9 cellular contexts compared by ENCODE assay signal in genomic region chr11:125724125-125724524, GRCh38. TPM values are rescaled to one million over a fixed set of nuclear protein-coding genes. Genes with fewer than 3 reads are reported as not detected.
DNase-seq lines count a peak whose midpoint lies in the region; ATAC-seq, FAIRE-seq and TF ChIP-seq lines count a peak whose summit lies in the region.
"Had no signal": no experiment of that assay in that cellular context is flagged by ENCODE, and none has a peak within 500 bp of the region (broad histone marks: within the 10 kb centered on the region; RNA-seq: fewer than 3 reads in every experiment).

No MANE protein-coding gene starts in this region.

- TF ChIP-seq RAD21 in GM12878 (IDR thresholded peaks at IDR 0.05; ENCODE audit: insufficient read depth, low read depth, low read length): no peak

- H3K4me2 ChIP-seq in Loucy (ENCODE audit: low read depth, low read length, poor library complexity, severe bottlenecking) (no peak overlapping the region), GM12878 (ENCODE audit: control insufficient read depth, insufficient read depth) (no peak overlapping the region)

- H3K79me2 ChIP-seq in Loucy (ENCODE audit: insufficient read depth, low read length): no peaks in the 10 kb centered on the region
- no peaks in the 10 kb centered on the region for H3K79me2 ChIP-seq in GM12878 (ENCODE audit: control insufficient read depth, insufficient read depth, low read length)

- peaks cover 0 to 3% (median 0%) of the 10 kb centered on the region in 7 donors for H3K4me1 Mint-ChIP-seq in naive thymus-derived CD4-positive, alpha-beta T cell

- ATAC-seq in GM12878: peak; percentile 63
- peak; percentile 57 for ATAC-seq in naive thymus-derived CD4-positive, alpha-beta T cell

- H4K20me1 ChIP-seq in Loucy (ENCODE audit: insufficient read depth, low read length, poor library complexity, severe bottlenecking) (no peaks in the 10 kb centered on the region), GM12878 (ENCODE audit: control insufficient read depth, insufficient read depth) (no peaks in the 10 kb centered on the region)

- TF ChIP-seq EP300 in GM12878 (IDR thresholded peaks at IDR 0.05; ENCODE audit: borderline replicate concordance in 1 of 2, control insufficient read depth in 1 of 2, low read depth in 2 of 2, low read length in 2 of 2): no peak

- POLR2A ChIA-PET in GM12878 (lab: Charles Lee): interaction anchor here (0.6 kb wide), 1 partner anchor 162 kb away, joined by 3 read pairs; no protein-coding TSS in a partner anchor
- POLR2A ChIA-PET in naive thymus-derived CD4-positive, alpha-beta T cell (lab: Charles Lee): no interaction called here

- H3K27ac Mint-ChIP-seq in naive thymus-derived CD4-positive, alpha-beta T cell: no peak overlapping the region

- intact Hi-C loops in GM12878 (cut with micrococcal nuclease; ENCODE audit: unreplicated experiment): loop anchor here (2.0 kb wide), 1 partner anchor 151 kb away; no protein-coding TSS in a partner anchor
- intact Hi-C loops in naive thymus-derived CD4-positive, alpha-beta T cell (cut with micrococcal nuclease): loop anchor here (2.0 to 10.0 kb wide), 2 partner anchors 151 kb away; no protein-coding TSS in a partner anchor

- in situ Hi-C loops in GM12878 (cut with MboI): no loop called here

- H3K4me3 Mint-ChIP-seq in naive thymus-derived CD4-positive, alpha-beta T cell: no peak overlapping the region

- H3K4me1 ChIP-seq in Loucy (ENCODE audit: insufficient read depth, low read length, poor library complexity, severe bottlenecking) (no peaks in the 10 kb centered on the region), GM12878 (ENCODE audit: control insufficient read depth, insufficient read depth, low read length) (no peaks in the 10 kb centered on the region)
- H3K4me1 ChIP-seq in naive thymus-derived CD4-positive, alpha-beta T cell (ENCODE audit: control insufficient read depth in 2 of 2, insufficient read depth in 2 of 2, low read length in 2 of 2): no peaks in the 10 kb centered on the region

- TF ChIP-seq CTCF in Loucy (conservative IDR thresholded peaks at IDR 0.05; ENCODE audit: low read length) (peak; percentile 64), GM12878 (IDR thresholded peaks at IDR 0.05 in 2 of 3, conservative IDR thresholded peaks at IDR 0.05 in 1 of 3; ENCODE audit: control insufficient read depth in 2 of 3, extremely low read depth in 1 of 3, insufficient read depth in 1 of 3, low read depth in 3 of 3, low read length in 3 of 3) (peak; percentile 7 to 36 (median 31); a peak in 3 of 6 replicates)

- H2AFZ ChIP-seq in Loucy (ENCODE audit: low read length) (no peak overlapping the region), GM12878 (ENCODE audit: control insufficient read depth, low read depth, low read length) (no peak overlapping the region)

- H3K4me3 ChIP-seq in Loucy (ENCODE audit: low read length, poor library complexity, severe bottlenecking) (no peak overlapping the region), GM12878 (no peak overlapping the region)
- no peak overlapping the region for H3K4me3 ChIP-seq in naive thymus-derived CD4-positive, alpha-beta T cell (ENCODE audit: low read length)

- no peaks in the 10 kb centered on the region for H3F3A ChIP-seq in Loucy (ENCODE audit: low read depth)

- BruUV-seq in GM12878 (replicated peaks; lab: Mats Ljungman, UMichigan): no TSS peak

- CTCF ChIA-PET in GM12878 (lab: Yijun Ruan, JAX): interaction anchor here (0.7 to 1.1 kb wide), 3 partner anchors 44 to 151 kb away, joined by 3 to 4 read pairs (median 3); no protein-coding TSS in a partner anchor
- CTCF ChIA-PET in naive thymus-derived CD4-positive, alpha-beta T cell (lab: Charles Lee): no interaction called here

- RAD21 ChIA-PET in GM12878 (lab: Charles Lee; ENCODE audit: unreplicated experiment): interaction anchor here (1.3 kb wide), 1 partner anchor 151 kb away, joined by 5 read pairs; no protein-coding TSS in a partner anchor

- no peaks in the 10 kb centered on the region for H3K9me3 Mint-ChIP-seq in naive thymus-derived CD4-positive, alpha-beta T cell

- no peak overlapping the region for H3K27ac ChIP-seq in GM12878 (ENCODE audit: control insufficient read depth, insufficient read depth)
- no peak overlapping the region for H3K27ac ChIP-seq in naive thymus-derived CD4-positive, alpha-beta T cell (ENCODE audit: low read depth, low read length)

- peak; percentile 6 for DNase-seq in GM04504 (ENCODE audit: low read depth)
- DNase-seq in GM12878 (ENCODE audit: low read depth, low spot score): no peak
- DNase-seq in naive thymus-derived CD4-positive, alpha-beta T cell: peak in 2 of 9 donors; percentile 14 to 37
- no peak for DNase-seq in superior temporal gyrus (ENCODE audit: extremely low spot score)
- DNase-seq in hippocampal formation (lab: John Stamatoyannopoulos, UW): no peak
- DNase-seq in NCI-H774 (lab: John Stamatoyannopoulos, UW): no peak
- DNase-seq: activated T-cell treated with anti-CD3 and anti-CD28 coated beads, Interleukin-2, amount 50 U/mL, for 1 hour had no signal

- 58% methylated on average over 1 of the region's 1 CpG for WGBS in GM12878 (ENCODE audit: insufficient coverage, insufficient replicate concordance, low lambda C conversion rate, missing lambda C conversion rate)

- peak; percentile 27 for FAIRE-seq in GM12878 (lab: Jason Lieb, UNC)
- FAIRE-seq: endometrium had no signal

- H3K36me3 ChIP-seq in Loucy (ENCODE audit: insufficient read depth, low read length): no peaks in the 10 kb centered on the region
- no peaks in the 10 kb centered on the region for H3K36me3 ChIP-seq in GM12878 (ENCODE audit: control insufficient read depth in 2 of 2, insufficient read depth in 2 of 2, low read length in 1 of 2)
- H3K36me3 ChIP-seq in naive thymus-derived CD4-positive, alpha-beta T cell (ENCODE audit: control insufficient read depth in 2 of 3, insufficient read depth in 3 of 3, low read length in 3 of 3): no peaks in the 10 kb centered on the region

- H3K9me3 ChIP-seq in Loucy (ENCODE audit: insufficient read depth, low read depth, low read length) (no peaks in the 10 kb centered on the region), GM12878 (replicated peaks; ENCODE audit: control insufficient read depth, insufficient read depth, low read length) (no peaks in the 10 kb centered on the region)
- H3K9me3 ChIP-seq in naive thymus-derived CD4-positive, alpha-beta T cell (ENCODE audit: control insufficient read depth in 2 of 3, low read length in 3 of 3): no peaks in the 10 kb centered on the region

- SMC1A ChIA-PET in GM12878 (lab: Charles Lee; ENCODE audit: uncharacterized antibody, unreplicated experiment): interaction anchor here (0.6 to 1.5 kb wide), 3 partner anchors 12 to 166 kb away, joined by 3 to 4 read pairs (median 3); partner anchors contain the start of gene PATE1

- no peaks in the 10 kb centered on the region for H3K36me3 Mint-ChIP-seq in naive thymus-derived CD4-positive, alpha-beta T cell

- no peak for TF ChIP-seq POLR2A in GM12878 (IDR thresholded peaks at IDR 0.05; ENCODE audit: low read depth, low read length)

- H3K9ac ChIP-seq in Loucy (ENCODE audit: low read depth, low read length, poor library complexity, severe bottlenecking) (no peak overlapping the region), GM12878 (ENCODE audit: control insufficient read depth, insufficient read depth, low read length) (no peak overlapping the region)

- H3K27me3 ChIP-seq in Loucy (ENCODE audit: insufficient read depth, low read length, poor library complexity, severe bottlenecking): no peaks in the 10 kb centered on the region
- peaks cover 0 to 2% of the 10 kb centered on the region in 2 experiments; a peak in 2 of 4 replicates for H3K27me3 ChIP-seq in GM12878 (replicated peaks in 1 of 2; ENCODE audit: control insufficient read depth in 2 of 2, insufficient read depth in 2 of 2, low read length in 1 of 2)
- no peaks in the 10 kb centered on the region for H3K27me3 ChIP-seq in naive thymus-derived CD4-positive, alpha-beta T cell (ENCODE audit: control insufficient read depth in 2 of 2, insufficient read depth in 2 of 2, low read length in 2 of 2)

- H3K9me2 ChIP-seq in Loucy (replicated peaks; ENCODE audit: low read depth, low read length): no peaks in the 10 kb centered on the region

- H3K27me3 Mint-ChIP-seq in naive thymus-derived CD4-positive, alpha-beta T cell: peaks cover 18 to 53% (median 28%) of the 10 kb centered on the region in 5 donors

RNA-seq across cellular contexts. Expression of gene PATE1, which starts 22.0 kb away (rescaled TPM):
- total RNA-seq in GM12878 (2013; cell fraction: nucleolus; rRNA removed): not detected in 2 replicates
- total RNA-seq in GM12878 (2014; rRNA removed): not detected in 2 replicates
- not detected in 2 replicates for total RNA-seq in GM12878 (2014; rRNA removed; fragmentation: Illumina TruSeq; extraction: Trizol)
- not detected in 2 replicates for total RNA-seq in GM12878 (2021)
- not detected for polyA plus RNA-seq in GM12878 (2011; ENCODE audit: low read depth)
- not detected in 2 replicates for polyA plus RNA-seq in GM12878 (2011; rRNA removed)
- not detected in 2 replicates for polyA plus RNA-seq in GM12878 (2011; cell fraction: cytosol; rRNA removed)
- polyA plus RNA-seq in GM12878 (2011; cell fraction: nucleus; rRNA removed): not detected in 2 replicates
- polyA plus RNA-seq in GM12878 (2012): not detected in 2 replicates
- not detected in 2 replicates for polyA plus RNA-seq in GM12878 (2014; fragmentation: Illumina TruSeq; extraction: Trizol)
- polyA plus RNA-seq in GM12878 (2014; fragmentation: Nextera tagmentation; extraction: Ambion mirVana): not detected
- polyA plus RNA-seq in GM12878 (2014; rRNA removed): not detected in 2 replicates
- polyA plus RNA-seq in GM12878 (2016; fragmentation: Nextera tagmentation; extraction: Ambion mirVana): not detected
- not detected in 2 replicates for polyA minus RNA-seq in GM12878 (2011; rRNA and poly(A)+ RNA removed)
- not detected in 2 replicates for polyA minus RNA-seq in GM12878 (2011; cell fraction: cytosol; rRNA and poly(A)+ RNA removed)
- polyA minus RNA-seq in GM12878 (2011; cell fraction: nucleus; rRNA and poly(A)+ RNA removed): not detected in 2 replicates
- total RNA-seq in naive thymus-derived CD4-positive, alpha-beta T cell: not detected
- not detected for polyA plus RNA-seq in naive thymus-derived CD4-positive, alpha-beta T cell

RNA-seq across cellular contexts. Expression of gene ACRV1, which starts 43.5 kb away (rescaled TPM):
- total RNA-seq in GM12878 (2013; cell fraction: nucleolus; rRNA removed): not detected in 2 replicates
- 0.11 TPM in 1 of 2 replicates, not detected in the other for total RNA-seq in GM12878 (2014; rRNA removed)
- total RNA-seq in GM12878 (2014; rRNA removed; fragmentation: Illumina TruSeq; extraction: Trizol): 0.09 TPM in 1 of 2 replicates, not detected in the other
- total RNA-seq in GM12878 (2021): 0.21 TPM in 1 of 2 replicates, not detected in the other
- not detected for polyA plus RNA-seq in GM12878 (2011; ENCODE audit: low read depth)
- polyA plus RNA-seq in GM12878 (2011; rRNA removed): not detected in 2 replicates
- 0.01 and 0.07 TPM in 2 replicates for polyA plus RNA-seq in GM12878 (2011; cell fraction: cytosol; rRNA removed)
- 0.04 and 0.12 TPM in 2 replicates for polyA plus RNA-seq in GM12878 (2011; cell fraction: nucleus; rRNA removed)
- polyA plus RNA-seq in GM12878 (2012): 0.18 and 0.24 TPM in 2 replicates
- 0.10 TPM in 1 of 2 replicates, not detected in the other for polyA plus RNA-seq in GM12878 (2014; fragmentation: Illumina TruSeq; extraction: Trizol)
- under 1 TPM; 0.20 to 0.60 TPM for polyA plus RNA-seq in GM12878 (2014; fragmentation: Nextera tagmentation; extraction: Ambion mirVana)
- polyA plus RNA-seq in GM12878 (2014; rRNA removed): 0.26 TPM in 1 of 2 replicates, not detected in the other
- under 1 TPM; 0.78 to 0.82 TPM for polyA plus RNA-seq in GM12878 (2016; fragmentation: Nextera tagmentation; extraction: Ambion mirVana)
- not detected in 2 replicates for polyA minus RNA-seq in GM12878 (2011; rRNA and poly(A)+ RNA removed)
- not detected in 2 replicates for polyA minus RNA-seq in GM12878 (2011; cell fraction: cytosol; rRNA and poly(A)+ RNA removed)
- 0.24 TPM in 1 of 2 replicates, not detected in the other for polyA minus RNA-seq in GM12878 (2011; cell fraction: nucleus; rRNA and poly(A)+ RNA removed)
- total RNA-seq in naive thymus-derived CD4-positive, alpha-beta T cell: not detected
- not detected for polyA plus RNA-seq in naive thymus-derived CD4-positive, alpha-beta T cell

RNA-seq across cellular contexts. Expression of gene PATE2, which starts 54.5 kb away (rescaled TPM):
- total RNA-seq in GM12878 (2013; cell fraction: nucleolus; rRNA removed): 0.38 TPM in 1 of 2 replicates, not detected in the other
- total RNA-seq in GM12878 (2014; rRNA removed) (not detected in 2 replicates), GM12878 (2014; rRNA removed; fragmentation: Illumina TruSeq; extraction: Trizol) (0.09 TPM in 1 of 2 replicates, not detected in the other), GM12878 (2021) (not detected in 2 replicates)
- not detected for polyA plus RNA-seq in GM12878 (2011; ENCODE audit: low read depth)
- polyA plus RNA-seq in GM12878 (2011; rRNA removed) (0.04 TPM in 1 of 2 replicates, not detected in the other), GM12878 (2014; fragmentation: Illumina TruSeq; extraction: Trizol) (0.09 TPM in 1 of 2 replicates, not detected in the other), GM12878 (2014; fragmentation: Nextera tagmentation; extraction: Ambion mirVana) (not detected), GM12878 (2014; rRNA removed) (not detected in 2 replicates), GM12878 (2016; fragmentation: Nextera tagmentation; extraction: Ambion mirVana) (not detected)
- not detected in 2 replicates for polyA plus RNA-seq in GM12878 (2011; cell fraction: cytosol; rRNA removed)
- 0.24 TPM in 1 of 2 replicates, not detected in the other for polyA plus RNA-seq in GM12878 (2011; cell fraction: nucleus; rRNA removed)
- polyA plus RNA-seq in GM12878 (2012): not detected in 2 replicates
- 0.29 TPM in 1 of 2 replicates, not detected in the other for polyA minus RNA-seq in GM12878 (2011; rRNA and poly(A)+ RNA removed)
- not detected in 2 replicates for polyA minus RNA-seq in GM12878 (2011; cell fraction: cytosol; rRNA and poly(A)+ RNA removed)
- 0.29 TPM in 1 of 2 replicates, not detected in the other for polyA minus RNA-seq in GM12878 (2011; cell fraction: nucleus; rRNA and poly(A)+ RNA removed)
- not detected for total RNA-seq in naive thymus-derived CD4-positive, alpha-beta T cell
- polyA plus RNA-seq in naive thymus-derived CD4-positive, alpha-beta T cell: not detected
